In genomic region chr16:2752850-2753522, GRCh38 we compare ENCODE assay signal across 8 cellular contexts. TPM values are rescaled to one million over a fixed set of nuclear protein-coding genes. Genes with fewer than 3 reads are reported as not detected.
A peak's percentile ranks its signal among the peaks of the same experiment; 100 is the strongest.
DNase-seq lines count a peak whose midpoint lies in the region; ATAC-seq and TF ChIP-seq lines count a peak whose summit lies in the region.

No MANE protein-coding gene starts in this region.

- peaks cover 26% of the 10 kb centered on the region for H3K4me1 Mint-ChIP-seq in endodermal cell

- DNase-seq in AG09319 (ENCODE audit: extremely low read depth, low read depth) (peak; percentile 56), NCI-H2107 treated with DMSO at 0.1 percent for 48 hours (lab: John Stamatoyannopoulos, UW; ENCODE audit: unreplicated experiment) (peak; percentile 18), endodermal cell (no peak), mesenteric fat pad (ENCODE audit: low spot score) (peak; percentile 94)
- peak; percentile 78 for DNase-seq in stimulated activated CD8-positive, alpha-beta memory T cell treated with anti-CD3 and anti-CD28 coated beads, Interleukin-4, amount 100 ng/mL, for 48 hours

- peaks cover 56% of the 10 kb centered on the region for H3K36me3 Mint-ChIP-seq in endodermal cell (ENCODE audit: low read depth)

- 0% methylated on average over 17 to 58 of the region's 72 CpGs for whole genome bisulfite sequencing in endodermal cell (ENCODE audit: insufficient coverage in 1 of 2, insufficient read length in 1 of 2), 2 experiments

- H3K9ac ChIP-seq in endodermal cell (ENCODE audit: extremely low read depth, low read length, poor library complexity, severe bottlenecking), result peak overlapping the region; percentile 93

- peaks cover 35% of the 10 kb centered on the region for H3K36me3 ChIP-seq in endodermal cell (ENCODE audit: control insufficient read depth, insufficient read depth, low read length)

- TF ChIP-seq CTCF in AG09319 (IDR thresholded peaks at IDR 0.05; ENCODE audit: low read depth, low read length), result no peak
- TF ChIP-seq CTCF in VCaP (conservative IDR thresholded peaks at IDR 0.05), result no peak
- TF ChIP-seq CTCF in endodermal cell (conservative IDR thresholded peaks at IDR 0.05), result no peak

- no peaks in the 10 kb centered on the region for H3K9me3 Mint-ChIP-seq in endodermal cell

- no peaks in the 10 kb centered on the region for H3K27me3 Mint-ChIP-seq in endodermal cell (ENCODE audit: insufficient read depth)

- peak; percentile 59 for ATAC-seq in GM18511 (IDR thresholded peaks at IDR 0.05; ENCODE audit: unreplicated experiment)
- ATAC-seq in HG02981 (IDR thresholded peaks at IDR 0.05; ENCODE audit: unreplicated experiment), result peak; percentile 35

- peak overlapping the region; percentile 94 for H3K4me3 ChIP-seq in endodermal cell (ENCODE audit: low read length)

- H3K4me1 ChIP-seq in endodermal cell (ENCODE audit: control insufficient read depth, insufficient read depth, low read length), result no peaks in the 10 kb centered on the region

- H3K27ac ChIP-seq in VCaP, result peak overlapping the region; percentile 96
- H3K27ac ChIP-seq in endodermal cell (ENCODE audit: low read depth, low read length), result peak overlapping the region; percentile 99

- H3K27me3 ChIP-seq in endodermal cell (ENCODE audit: control insufficient read depth, insufficient read depth, low read length, poor library complexity, severe bottlenecking), result no peaks in the 10 kb centered on the region

- H3K27ac Mint-ChIP-seq in endodermal cell, result peak overlapping the region; percentile 97

- H3K4me3 Mint-ChIP-seq in endodermal cell, result peak overlapping the region; percentile 94

- no peaks in the 10 kb centered on the region for H3K9me3 ChIP-seq in endodermal cell (ENCODE audit: control insufficient read depth, low read length)

RNA-seq across cellular contexts. Expression of gene SRRM2, which starts 0.5 kb away (rescaled TPM):
- total RNA-seq in endodermal cell, result 100 to 1,000 TPM; 843 to 876 TPM
- 625 TPM for polyA plus RNA-seq in endodermal cell (2013, experiment 1 of 2)
- polyA plus RNA-seq in endodermal cell (2013, experiment 2 of 2), result 517 TPM
- 505 TPM for total RNA-seq in mesenteric fat pad

RNA-seq across cellular contexts. Expression of gene ELOB, which starts 24.1 kb away (rescaled TPM):
- 100 to 1,000 TPM; 264 to 272 TPM for total RNA-seq in endodermal cell
- polyA plus RNA-seq in endodermal cell (2013, experiment 1 of 2), result 227 TPM
- 216 TPM for polyA plus RNA-seq in endodermal cell (2013, experiment 2 of 2)
- total RNA-seq in mesenteric fat pad, result 212 TPM

RNA-seq across cellular contexts. Expression of gene PRSS27, which starts 33.0 kb away (rescaled TPM):
- total RNA-seq in endodermal cell (1 to 10 TPM; 3.7 to 4.2 TPM), mesenteric fat pad (0.48 TPM)
- polyA plus RNA-seq in endodermal cell (2013, experiment 1 of 2), result 4.2 TPM
- polyA plus RNA-seq in endodermal cell (2013, experiment 2 of 2), result 2.7 TPM

RNA-seq across cellular contexts. Expression of gene PRSS33, which starts 34.4 kb away (rescaled TPM):
- total RNA-seq in endodermal cell, result under 1 TPM in 1 of 2 donors, not detected in 1; 0.35 TPM
- 0.36 TPM for polyA plus RNA-seq in endodermal cell (2013, experiment 1 of 2)
- polyA plus RNA-seq in endodermal cell (2013, experiment 2 of 2), result 0.41 TPM
- not detected for total RNA-seq in mesenteric fat pad

RNA-seq across cellular contexts. Expression of gene PRSS41, which starts 45.3 kb away (rescaled TPM):
- total RNA-seq in endodermal cell (not detected), mesenteric fat pad (not detected)
- not detected for polyA plus RNA-seq in endodermal cell (2013, experiment 1 of 2)
- not detected for polyA plus RNA-seq in endodermal cell (2013, experiment 2 of 2)
